ENCODE assay signal across 1 cellular context in genomic region chr5:135569755-135570452, GRCh38.
TF ChIP-seq lines count a peak whose summit lies in the region.

No MANE protein-coding gene starts in this region.

TF ChIP-seq in SK-N-SH treated with all-trans-retinoic acid at 6 μM for 48 hours, 23 proteins besides CTCF, POLR2A, EP300 and RAD21 (continued from another document):
- TF ChIP-seq TSHZ2 (CRISPR knock-in tag; IDR thresholded peaks at IDR 0.05) = no peak
- no peak for TF ChIP-seq GLIS3 (CRISPR knock-in tag; IDR thresholded peaks at IDR 0.05)
